Comparison of ENCODE assay signal across 9 cellular contexts in the genomic region with DNA sequence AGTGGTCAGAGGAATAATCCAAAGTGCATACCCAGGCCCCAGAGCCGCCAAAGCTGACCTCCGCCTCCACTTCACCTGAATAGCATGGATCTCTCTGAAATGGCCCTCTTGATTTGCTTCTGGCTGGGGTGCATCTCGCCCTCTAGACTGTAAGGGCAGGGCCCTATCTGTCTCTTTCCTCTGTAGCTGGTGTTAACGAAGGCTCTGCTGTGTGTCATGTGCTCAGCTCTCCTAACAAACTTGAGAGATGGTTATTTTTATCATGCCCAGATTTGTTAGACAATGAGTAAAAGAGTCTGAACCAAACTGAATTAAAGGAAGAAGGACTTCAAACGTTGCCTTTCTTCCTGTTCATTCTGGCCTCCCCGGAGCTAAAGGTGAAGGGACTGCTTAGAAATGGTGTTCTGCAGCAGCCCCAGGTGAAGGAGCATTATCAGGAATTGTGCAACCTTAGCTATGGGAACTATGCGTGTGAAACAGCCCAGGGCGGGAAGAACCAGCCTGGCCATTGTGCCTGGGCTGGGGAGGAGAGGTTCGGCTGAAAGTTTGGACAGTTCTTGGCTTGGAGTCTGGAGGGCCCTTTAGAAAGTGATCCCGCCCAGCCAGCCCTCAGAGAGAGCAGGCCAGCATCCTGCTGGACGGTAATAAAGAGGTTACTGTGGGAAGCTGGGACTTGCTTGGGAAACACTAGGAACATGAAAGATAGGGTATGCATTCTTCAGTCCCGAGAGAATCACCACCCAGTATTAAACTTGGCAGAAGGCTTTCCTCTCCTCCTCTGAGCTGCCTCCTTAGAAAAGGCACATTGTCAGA.
A peak's percentile ranks its signal among the peaks of the same experiment; 100 is the strongest.
DNase-seq lines count a peak whose midpoint lies in the region; ATAC-seq, FAIRE-seq and TF ChIP-seq lines count a peak whose summit lies in the region.
"Had no signal": no experiment of that assay in that cellular context is flagged by ENCODE, and none has a peak within 500 bp of the region (broad histone marks: within the 10 kb centered on the region; RNA-seq: fewer than 3 reads in every experiment).

No MANE protein-coding gene starts in this region.

- peak overlapping the region; percentile 70 for H3K4me2 ChIP-seq in mammary epithelial cell (ENCODE audit: insufficient read depth, low read depth, low read length)

- H3K4me3 ChIP-seq in mammary epithelial cell (replicated peaks in 1 of 3; ENCODE audit: insufficient read depth in 1 of 3, low read depth in 2 of 3, low read length in 3 of 3) (peak overlapping the region in 1 of 3 experiments; percentile 20), thyroid gland (replicated peaks in 1 of 3) (no peak overlapping the region), uterus (no peak overlapping the region)

- FAIRE-seq in HTR-8/SVneo (lab: Jason Lieb, UNC): peak; percentile 13

- 33% methylated on average over 10 of the region's 12 CpGs for WGBS in mammary epithelial cell (ENCODE audit: low coverage, missing lambda C conversion rate)
- 32 to 37% methylated on average over 12 of the region's 12 CpGs for WGBS in thyroid gland, 2 donors

- H4K20me1 ChIP-seq in mammary epithelial cell (ENCODE audit: insufficient read depth, low read length): peaks cover 2% of the 10 kb centered on the region

- no peak for TF ChIP-seq POLR2A in thyroid gland (IDR thresholded peaks at IDR 0.05)
- TF ChIP-seq POLR2A in uterus (IDR thresholded peaks at IDR 0.05): no peak

- DNase-seq in HTR-8/SVneo (ENCODE audit: insufficient read length, low spot score) (peak; percentile 18), mammary epithelial cell (peak; percentile 60), left colon (no peak), thyroid gland (peak; percentile 68 to 73), MV-4-11 (lab: John Stamatoyannopoulos, UW) (no peak), NCI-H1694 treated with DMSO at 0.1 percent for 48 hours (lab: John Stamatoyannopoulos, UW) (no peak), uterus (no peak)
- DNase-seq: activated T-cell treated with anti-CD3 and anti-CD28 coated beads, Interleukin-2, amount 50 U/mL, for 24 hours; NCI-H2081 had no signal

- peak overlapping the region; percentile 14 for H3K9ac ChIP-seq in mammary epithelial cell (ENCODE audit: insufficient read depth, low read length)

- H3K4me1 ChIP-seq in mammary epithelial cell (ENCODE audit: insufficient read depth, low read length) (peaks cover 43% of the 10 kb centered on the region), thyroid gland (peaks cover 21 to 32% of the 10 kb centered on the region in 2 donors), uterus (no peaks in the 10 kb centered on the region)

- CTCF ChIA-PET in mammary epithelial cell (lab: Charles Lee; ENCODE audit: low non-redundant PET): interaction anchor here (1.0 kb wide), 1 partner anchor 40 kb away, joined by 4 read pairs; no protein-coding TSS in a partner anchor

- intact Hi-C loops in mammary epithelial cell (cut with micrococcal nuclease) (loop anchor here (1.0 kb wide), 5 partner anchors 19 to 96 kb away; no protein-coding TSS in a partner anchor), left colon (cut with DNase I, micrococcal nuclease) (no loop called here), thyroid gland (cut with DNase I) (no loop called here), uterus (cut with DNase I; ENCODE audit: low total_unique reads) (no loop called here)

- H3K9me3 ChIP-seq in mammary epithelial cell (replicated peaks; ENCODE audit: insufficient read depth, low read length) (no peaks in the 10 kb centered on the region), thyroid gland (no peaks in the 10 kb centered on the region), uterus (no peaks in the 10 kb centered on the region)

- H3K36me3 ChIP-seq in mammary epithelial cell (ENCODE audit: insufficient read depth, low read length) (no peaks in the 10 kb centered on the region), thyroid gland (no peaks in the 10 kb centered on the region), uterus (no peaks in the 10 kb centered on the region)

- H3K27me3 ChIP-seq in mammary epithelial cell (ENCODE audit: insufficient read depth, low read length) (no peaks in the 10 kb centered on the region), thyroid gland (no peaks in the 10 kb centered on the region), uterus (no peaks in the 10 kb centered on the region)

- peaks cover 26% of the 10 kb centered on the region for H3K79me2 ChIP-seq in mammary epithelial cell (ENCODE audit: insufficient read depth, low read length)

- peak overlapping the region; percentile 20 for H2AFZ ChIP-seq in mammary epithelial cell (ENCODE audit: low read depth, low read length)

- peak overlapping the region; percentile 46 for H3K27ac ChIP-seq in mammary epithelial cell (ENCODE audit: insufficient read depth, low read depth, low read length)
- H3K27ac ChIP-seq in thyroid gland: peak overlapping the region; percentile 41 to 57 (median 48)
- H3K27ac ChIP-seq in uterus: no peak overlapping the region

- in situ Hi-C loops in mammary epithelial cell (cut with MboI; ENCODE audit: low sequenced_read_pairs in 2 of 2): no loop called here

- dilution Hi-C loops in mammary epithelial cell (cut with HindIII; ENCODE audit: low sequenced_read_pairs): no loop called here

- ATAC-seq in left colon: peak; percentile 19

- TF ChIP-seq CTCF in mammary epithelial cell (conservative IDR thresholded peaks at IDR 0.05 in 1 of 2, IDR thresholded peaks at IDR 0.05 in 1 of 2; ENCODE audit: extremely low read depth in 1 of 2, insufficient read depth in 1 of 2, low read depth in 1 of 2, low read length in 2 of 2) (no peak), thyroid gland (IDR thresholded peaks at IDR 0.05) (no peak), uterus (IDR thresholded peaks at IDR 0.05) (no peak)

- no TSS peak for BruUV-seq in mammary epithelial cell (replicated peaks; lab: Mats Ljungman, UMichigan)

Comparison
In these comparisons a context has a peak if more than half of its experiments do, and no peak if none do; other contexts are left out.
1. DNase-seq: peak in HTR-8/SVneo (single experiment), mammary epithelial cell (single experiment) and thyroid gland (2 of 2); none in left colon (0 of 2), MV-4-11 (single experiment), NCI-H1694 treated with DMSO at 0.1 percent for 48 hours (single experiment) and uterus (0 of 2).
2. H3K27ac ChIP-seq: peak in mammary epithelial cell (single experiment) and thyroid gland (3 of 3); none in uterus (0 of 2).